1 cellular context compared by ENCODE assay signal in genomic region chr14:106417224-106418049, GRCh38.
TF ChIP-seq lines count a peak whose summit lies in the region.

No MANE protein-coding gene starts in this region.

TF ChIP-seq in K562, 482 proteins besides CTCF, POLR2A, EP300 and RAD21 (continued from another document and continues in another):
- TF ChIP-seq, protein P1, sequence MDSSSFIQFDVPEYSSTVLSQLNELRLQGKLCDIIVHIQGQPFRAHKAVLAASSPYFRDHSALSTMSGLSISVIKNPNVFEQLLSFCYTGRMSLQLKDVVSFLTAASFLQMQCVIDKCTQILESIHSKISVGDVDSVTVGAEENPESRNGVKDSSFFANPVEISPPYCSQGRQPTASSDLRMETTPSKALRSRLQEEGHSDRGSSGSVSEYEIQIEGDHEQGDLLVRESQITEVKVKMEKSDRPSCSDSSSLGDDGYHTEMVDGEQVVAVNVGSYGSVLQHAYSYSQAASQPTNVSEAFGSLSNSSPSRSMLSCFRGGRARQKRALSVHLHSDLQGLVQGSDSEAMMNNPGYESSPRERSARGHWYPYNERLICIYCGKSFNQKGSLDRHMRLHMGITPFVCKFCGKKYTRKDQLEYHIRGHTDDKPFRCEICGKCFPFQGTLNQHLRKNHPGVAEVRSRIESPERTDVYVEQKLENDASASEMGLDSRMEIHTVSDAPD (CRISPR knock-in tag; IDR thresholded peaks at IDR 0.05) = no peak
- TF ChIP-seq, protein P2, sequence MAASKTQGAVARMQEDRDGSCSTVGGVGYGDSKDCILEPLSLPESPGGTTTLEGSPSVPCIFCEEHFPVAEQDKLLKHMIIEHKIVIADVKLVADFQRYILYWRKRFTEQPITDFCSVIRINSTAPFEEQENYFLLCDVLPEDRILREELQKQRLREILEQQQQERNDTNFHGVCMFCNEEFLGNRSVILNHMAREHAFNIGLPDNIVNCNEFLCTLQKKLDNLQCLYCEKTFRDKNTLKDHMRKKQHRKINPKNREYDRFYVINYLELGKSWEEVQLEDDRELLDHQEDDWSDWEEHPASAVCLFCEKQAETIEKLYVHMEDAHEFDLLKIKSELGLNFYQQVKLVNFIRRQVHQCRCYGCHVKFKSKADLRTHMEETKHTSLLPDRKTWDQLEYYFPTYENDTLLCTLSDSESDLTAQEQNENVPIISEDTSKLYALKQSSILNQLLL (CRISPR knock-in tag; IDR thresholded peaks at IDR 0.05; ENCODE audit: borderline replicate concordance) = no peak
- TF ChIP-seq ZNF174 (CRISPR knock-in tag; IDR thresholded peaks at IDR 0.05) = no peak
- TF ChIP-seq TAL1 (IDR thresholded peaks at IDR 0.05) = no peak
- TF ChIP-seq FOSL1 (tag; conservative IDR thresholded peaks at IDR 0.05) = no peak
- TF ChIP-seq TRIM25 (IDR thresholded peaks at IDR 0.05; ENCODE audit: borderline replicate concordance) = no peak
- no peak for TF ChIP-seq CBX8 (IDR thresholded peaks at IDR 0.05; ENCODE audit: borderline replicate concordance, extremely low read depth, low read depth, low read length, poor library complexity, severe bottlenecking)
- TF ChIP-seq MGA (IDR thresholded peaks at IDR 0.05) = 0 out of 2 replicates have a peak, but pooled peaks have one; percentile 15
- TF ChIP-seq ATF7 (IDR thresholded peaks at IDR 0.05) = 0 out of 2 replicates have a peak, but pooled peaks have one; percentile 15
- no peak for TF ChIP-seq EP400 (IDR thresholded peaks at IDR 0.05)
- TF ChIP-seq ZNF184 (CRISPR knock-in tag; IDR thresholded peaks at IDR 0.05) = no peak
- TF ChIP-seq OTX1 (CRISPR knock-in tag; IDR thresholded peaks at IDR 0.05) = no peak
- no peak for TF ChIP-seq RNF2 (IDR thresholded peaks at IDR 0.05)
- TF ChIP-seq ZNF436 (CRISPR knock-in tag; IDR thresholded peaks at IDR 0.05) = no peak
- 0 out of 2 replicates have a peak, but pooled peaks have one; percentile 18 for TF ChIP-seq POLR2AphosphoS5 (IDR thresholded peaks at IDR 0.05; ENCODE audit: control insufficient read depth, insufficient read depth, low read depth, low read length)
- no peak for TF ChIP-seq KLF6 (CRISPR knock-in tag; IDR thresholded peaks at IDR 0.05; ENCODE audit: borderline replicate concordance)
- no peak for TF ChIP-seq SMARCA4 (IDR thresholded peaks at IDR 0.05)
- TF ChIP-seq DNMT1 (IDR thresholded peaks at IDR 0.05) = no peak
- TF ChIP-seq CBFA2T2 (conservative IDR thresholded peaks at IDR 0.05) = no peak
- TF ChIP-seq KAT2B (IDR thresholded peaks at IDR 0.05; ENCODE audit: low read depth, low read length) = peak; percentile 99
- TF ChIP-seq CBFB (CRISPR knock-in tag; IDR thresholded peaks at IDR 0.05) = no peak
- TF ChIP-seq SAFB (IDR thresholded peaks at IDR 0.05; ENCODE audit: borderline replicate concordance, low read depth, low read length) = no peak
- TF ChIP-seq ZNF324 (CRISPR knock-in tag; IDR thresholded peaks at IDR 0.05) = no peak
- TF ChIP-seq TBL1XR1 (IDR thresholded peaks at IDR 0.05; ENCODE audit: low read length in 2 of 2) = no peak
- peak; percentile 32; the same call in 1 of the 2 replicates for TF ChIP-seq HCFC1 (IDR thresholded peaks at IDR 0.05; ENCODE audit: low read depth, low read length)
- TF ChIP-seq SMC3 (conservative IDR thresholded peaks at IDR 0.05; ENCODE audit: insufficient read depth, low read depth, low read length) = no peak
- TF ChIP-seq SP2 (IDR thresholded peaks at IDR 0.05; ENCODE audit: extremely low read depth, low read depth, low read length, poor library complexity, severe bottlenecking) = no peak
- TF ChIP-seq, protein P3, sequence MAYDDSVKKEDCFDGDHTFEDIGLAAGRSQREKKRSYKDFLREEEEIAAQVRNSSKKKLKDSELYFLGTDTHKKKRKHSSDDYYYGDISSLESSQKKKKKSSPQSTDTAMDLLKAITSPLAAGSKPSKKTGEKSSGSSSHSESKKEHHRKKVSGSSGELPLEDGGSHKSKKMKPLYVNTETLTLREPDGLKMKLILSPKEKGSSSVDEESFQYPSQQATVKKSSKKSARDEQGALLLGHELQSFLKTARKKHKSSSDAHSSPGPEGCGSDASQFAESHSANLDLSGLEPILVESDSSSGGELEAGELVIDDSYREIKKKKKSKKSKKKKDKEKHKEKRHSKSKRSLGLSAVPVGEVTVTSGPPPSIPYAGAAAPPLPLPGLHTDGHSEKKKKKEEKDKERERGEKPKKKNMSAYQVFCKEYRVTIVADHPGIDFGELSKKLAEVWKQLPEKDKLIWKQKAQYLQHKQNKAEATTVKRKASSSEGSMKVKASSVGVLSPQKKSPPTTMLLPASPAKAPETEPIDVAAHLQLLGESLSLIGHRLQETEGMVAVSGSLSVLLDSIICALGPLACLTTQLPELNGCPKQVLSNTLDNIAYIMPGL (CRISPR knock-in tag; IDR thresholded peaks at IDR 0.05) = 0 out of 2 replicates have a peak, but pooled peaks have one; percentile 42
- TF ChIP-seq, protein P4, sequence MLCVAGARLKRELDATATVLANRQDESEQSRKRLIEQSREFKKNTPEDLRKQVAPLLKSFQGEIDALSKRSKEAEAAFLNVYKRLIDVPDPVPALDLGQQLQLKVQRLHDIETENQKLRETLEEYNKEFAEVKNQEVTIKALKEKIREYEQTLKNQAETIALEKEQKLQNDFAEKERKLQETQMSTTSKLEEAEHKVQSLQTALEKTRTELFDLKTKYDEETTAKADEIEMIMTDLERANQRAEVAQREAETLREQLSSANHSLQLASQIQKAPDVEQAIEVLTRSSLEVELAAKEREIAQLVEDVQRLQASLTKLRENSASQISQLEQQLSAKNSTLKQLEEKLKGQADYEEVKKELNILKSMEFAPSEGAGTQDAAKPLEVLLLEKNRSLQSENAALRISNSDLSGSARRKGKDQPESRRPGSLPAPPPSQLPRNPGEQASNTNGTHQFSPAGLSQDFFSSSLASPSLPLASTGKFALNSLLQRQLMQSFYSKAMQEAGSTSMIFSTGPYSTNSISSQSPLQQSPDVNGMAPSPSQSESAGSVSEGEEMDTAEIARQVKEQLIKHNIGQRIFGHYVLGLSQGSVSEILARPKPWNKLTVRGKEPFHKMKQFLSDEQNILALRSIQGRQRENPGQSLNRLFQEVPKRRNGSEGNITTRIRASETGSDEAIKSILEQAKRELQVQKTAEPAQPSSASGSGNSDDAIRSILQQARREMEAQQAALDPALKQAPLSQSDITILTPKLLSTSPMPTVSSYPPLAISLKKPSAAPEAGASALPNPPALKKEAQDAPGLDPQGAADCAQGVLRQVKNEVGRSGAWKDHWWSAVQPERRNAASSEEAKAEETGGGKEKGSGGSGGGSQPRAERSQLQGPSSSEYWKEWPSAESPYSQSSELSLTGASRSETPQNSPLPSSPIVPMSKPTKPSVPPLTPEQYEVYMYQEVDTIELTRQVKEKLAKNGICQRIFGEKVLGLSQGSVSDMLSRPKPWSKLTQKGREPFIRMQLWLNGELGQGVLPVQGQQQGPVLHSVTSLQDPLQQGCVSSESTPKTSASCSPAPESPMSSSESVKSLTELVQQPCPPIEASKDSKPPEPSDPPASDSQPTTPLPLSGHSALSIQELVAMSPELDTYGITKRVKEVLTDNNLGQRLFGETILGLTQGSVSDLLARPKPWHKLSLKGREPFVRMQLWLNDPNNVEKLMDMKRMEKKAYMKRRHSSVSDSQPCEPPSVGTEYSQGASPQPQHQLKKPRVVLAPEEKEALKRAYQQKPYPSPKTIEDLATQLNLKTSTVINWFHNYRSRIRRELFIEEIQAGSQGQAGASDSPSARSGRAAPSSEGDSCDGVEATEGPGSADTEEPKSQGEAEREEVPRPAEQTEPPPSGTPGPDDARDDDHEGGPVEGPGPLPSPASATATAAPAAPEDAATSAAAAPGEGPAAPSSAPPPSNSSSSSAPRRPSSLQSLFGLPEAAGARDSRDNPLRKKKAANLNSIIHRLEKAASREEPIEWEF (CRISPR knock-in tag; IDR thresholded peaks at IDR 0.05) = no peak
- no peak for TF ChIP-seq TEAD4 (IDR thresholded peaks at IDR 0.05; ENCODE audit: low read length)
- TF ChIP-seq TEAD4 (CRISPR knock-in tag; IDR thresholded peaks at IDR 0.05; ENCODE audit: borderline replicate concordance) = no peak
- TF ChIP-seq, protein P5, sequence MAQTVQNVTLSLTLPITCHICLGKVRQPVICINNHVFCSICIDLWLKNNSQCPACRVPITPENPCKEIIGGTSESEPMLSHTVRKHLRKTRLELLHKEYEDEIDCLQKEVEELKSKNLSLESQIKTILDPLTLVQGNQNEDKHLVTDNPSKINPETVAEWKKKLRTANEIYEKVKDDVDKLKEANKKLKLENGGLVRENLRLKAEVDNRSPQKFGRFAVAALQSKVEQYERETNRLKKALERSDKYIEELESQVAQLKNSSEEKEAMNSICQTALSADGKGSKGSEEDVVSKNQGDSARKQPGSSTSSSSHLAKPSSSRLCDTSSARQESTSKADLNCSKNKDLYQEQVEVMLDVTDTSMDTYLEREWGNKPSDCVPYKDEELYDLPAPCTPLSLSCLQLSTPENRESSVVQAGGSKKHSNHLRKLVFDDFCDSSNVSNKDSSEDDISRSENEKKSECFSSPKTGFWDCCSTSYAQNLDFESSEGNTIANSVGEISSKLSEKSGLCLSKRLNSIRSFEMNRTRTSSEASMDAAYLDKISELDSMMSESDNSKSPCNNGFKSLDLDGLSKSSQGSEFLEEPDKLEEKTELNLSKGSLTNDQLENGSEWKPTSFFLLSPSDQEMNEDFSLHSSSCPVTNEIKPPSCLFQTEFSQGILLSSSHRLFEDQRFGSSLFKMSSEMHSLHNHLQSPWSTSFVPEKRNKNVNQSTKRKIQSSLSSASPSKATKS (CRISPR knock-in tag; IDR thresholded peaks at IDR 0.05) = no peak
